Comparison of ENCODE assay signal across 22 cellular contexts in genomic region chr19:35816846-35817245, GRCh38. TPM values are rescaled to one million over a fixed set of nuclear protein-coding genes. Genes with fewer than 3 reads are reported as not detected.
DNase-seq lines count a peak whose midpoint lies in the region; ATAC-seq and TF ChIP-seq lines count a peak whose summit lies in the region.
"Had no signal": no experiment of that assay in that cellular context is flagged by ENCODE, and none has a peak within 500 bp of the region (broad histone marks: within the 10 kb centered on the region; RNA-seq: fewer than 3 reads in every experiment).

No MANE protein-coding gene starts in this region.

- POLR2A ChIA-PET in WTC11 (lab: Charles Lee) = no interaction called here

- H3K9me3 ChIP-seq in HUES6 (ENCODE audit: control insufficient read depth, insufficient read depth, low read depth, low read length) (no peaks in the 10 kb centered on the region), upper lobe of right lung (no peaks in the 10 kb centered on the region)
- H3K9me3 ChIP-seq: A549, Caco-2 had no signal

- H3K4me3 ChIP-seq in HUES6 (ENCODE audit: low read depth, low read length) (no peak overlapping the region), upper lobe of right lung (no peak overlapping the region)
- H3K4me3 ChIP-seq: A549, GM12878 had no signal

- no peak overlapping the region for H3K9ac ChIP-seq in HUES6 (ENCODE audit: low read length)
- H3K9ac ChIP-seq: KMS-11 had no signal

- H3K36me3 Mint-ChIP-seq in WTC11 = no peaks in the 10 kb centered on the region

- H3K27ac Mint-ChIP-seq in WTC11 = peak overlapping the region; percentile 98
- H3K27ac Mint-ChIP-seq: CD4-positive, alpha-beta T cell; HFFc6 had no signal

- DNase-seq in NCI-H748 (lab: John Stamatoyannopoulos, UW; ENCODE audit: unreplicated experiment) (peak; percentile 41), NCI-H748 treated with DMSO at 0.1 percent for 48 hours (lab: John Stamatoyannopoulos, UW) (no peak), WTC11 (ENCODE audit: low spot score) (no peak), SW480 (ENCODE audit: low spot score) (no peak), cerebellar nuclear complex (lab: John Stamatoyannopoulos, UW) (no peak), upper lobe of right lung (no peak)
- DNase-seq: AML-193; Caco-2; CD4-positive, alpha-beta T cell; DMS153; DMS79; HCEC 1CT; HFFc6 had no signal

- peaks cover 4% of the 10 kb centered on the region; the same call in 1 of the 2 replicates for H3K9me3 Mint-ChIP-seq in WTC11
- H3K9me3 Mint-ChIP-seq: CD4-positive, alpha-beta T cell; HFFc6 had no signal

- CTCF ChIA-PET in WTC11 (lab: Charles Lee) = interaction anchor here (2.0 kb wide), 1 partner anchor 33 kb away, joined by 8 read pairs; no protein-coding TSS in a partner anchor

- peaks cover 12% of the 10 kb centered on the region; the same call in 1 of the 2 replicates for H3K4me1 ChIP-seq in HUES6 (ENCODE audit: control insufficient read depth, insufficient read depth, low read length)
- H3K4me1 ChIP-seq in upper lobe of right lung = no peaks in the 10 kb centered on the region

- H3K36me3 ChIP-seq in HUES6 (ENCODE audit: control insufficient read depth, insufficient read depth, low read length) (no peaks in the 10 kb centered on the region), upper lobe of right lung (no peaks in the 10 kb centered on the region)

- ATAC-seq in WTC11 = no peak
- no peak for ATAC-seq in upper lobe of right lung
- ATAC-seq: A549, GM12878, HepG2 had no signal

- H3K4me1 Mint-ChIP-seq in WTC11 = peaks cover 10% of the 10 kb centered on the region

- no peak for TF ChIP-seq CTCF in WTC11 (IDR thresholded peaks at IDR 0.05)
- TF ChIP-seq CTCF in upper lobe of right lung (IDR thresholded peaks at IDR 0.05) = no peak

- peaks cover 53% of the 10 kb centered on the region for H3K27me3 Mint-ChIP-seq in WTC11 (ENCODE audit: low read depth)

- no peaks in the 10 kb centered on the region for H3K27me3 ChIP-seq in HUES6 (ENCODE audit: control insufficient read depth, insufficient read depth, low read length)
- H3K27me3 ChIP-seq in upper lobe of right lung = peaks cover 44% of the 10 kb centered on the region

- peak overlapping the region; percentile 27; the same call in 1 of the 2 replicates for H3K4me3 Mint-ChIP-seq in WTC11
- H3K4me3 Mint-ChIP-seq: CD4-positive, alpha-beta T cell; HFFc6 had no signal

- H3K27ac ChIP-seq in HUES6 (ENCODE audit: low read depth, low read length) (peak overlapping the region; percentile 16; the same call in 1 of the 2 replicates), upper lobe of right lung (no peak overlapping the region)
- H3K27ac ChIP-seq: 22Rv1, A549, C4-2B, KMS-11 had no signal

- intact Hi-C loops in upper lobe of right lung (cut with DNase I) = no loop called here

TF ChIP-seq in WTC11, 78 proteins besides CTCF, POLR2A, EP300 and RAD21:
- TF ChIP-seq ZNF121 (CRISPR knock-in tag; IDR thresholded peaks at IDR 0.05) (peak; percentile 61; the same call in 1 of the 2 replicates), ATF3 (CRISPR knock-in tag; conservative IDR thresholded peaks at IDR 0.05) (no peak), CREB1 (CRISPR knock-in tag; IDR thresholded peaks at IDR 0.05) (no peak), ZMAT4 (CRISPR knock-in tag; IDR thresholded peaks at IDR 0.05) (no peak)
TF ChIP-seq in WTC11: peak in this region for 1.

RNA-seq across cellular contexts. Expression of gene PRODH2, which starts 4.2 kb away (rescaled TPM):
- total RNA-seq in WTC11 (2021) (0.14 TPM in 1 of 3 replicates, not detected in the others), upper lobe of right lung (not detected)
- total RNA-seq: Caco-2; CD4-positive, alpha-beta T cell; Daoy; GM12878; H4; HFFc6 had no signal

RNA-seq across cellular contexts. Expression of gene NPHS1, which starts 35.5 kb away (rescaled TPM):
- 0.61 to 1.7 TPM (median 1.7 TPM) in 3 replicates for total RNA-seq in WTC11 (2021)
- not detected for total RNA-seq in upper lobe of right lung
- total RNA-seq: Caco-2; CD4-positive, alpha-beta T cell; Daoy; GM12878; H4; HepG2; HFFc6 had no signal

RNA-seq across cellular contexts. Expression of gene KIRREL2, which starts 39.9 kb away (rescaled TPM):
- 4.7 to 5.3 TPM (median 4.9 TPM) in 3 replicates for total RNA-seq in WTC11 (2021)
- not detected for total RNA-seq in upper lobe of right lung
- total RNA-seq: GM12878 had no signal

RNA-seq across cellular contexts. Expression of gene ARHGAP33, which starts 41.5 kb away (rescaled TPM):
- 36.8 to 43.9 TPM (median 39.8 TPM) in 3 replicates for total RNA-seq in WTC11 (2021)
- 6.8 TPM for total RNA-seq in upper lobe of right lung

RNA-seq across cellular contexts. Expression of gene APLP1, which starts 51.5 kb away (rescaled TPM):
- 15.5 to 24.0 TPM (median 20.2 TPM) in 3 replicates for total RNA-seq in WTC11 (2021)
- 7.0 TPM for total RNA-seq in upper lobe of right lung
- total RNA-seq: CD4-positive, alpha-beta T cell had no signal
